In genomic region chr15:43881944-43882343, GRCh38 we compare ENCODE assay signal across 11 cellular contexts. TPM values are rescaled to one million over a fixed set of nuclear protein-coding genes. Genes with fewer than 3 reads are reported as not detected.
DNase-seq lines count a peak whose midpoint lies in the region; ATAC-seq, FAIRE-seq and TF ChIP-seq lines count a peak whose summit lies in the region.
"Had no signal": no experiment of that assay in that cellular context is flagged by ENCODE, and none has a peak within 500 bp of the region (broad histone marks: within the 10 kb centered on the region; RNA-seq: fewer than 3 reads in every experiment).

No MANE protein-coding gene starts in this region.

- intact Hi-C loops in lower lobe of right lung (cut with DNase I), result no loop called here

- H3K27ac ChIP-seq in lower lobe of right lung, result no peak overlapping the region

- DNase-seq in Daoy (ENCODE audit: low read depth) (peak; percentile 10), HuH-7 (ENCODE audit: low spot score) (peak; percentile 36), bronchial epithelial cell (ENCODE audit: low read depth) (no peak), lower lobe of right lung (no peak), ureter (ENCODE audit: low spot score) (no peak), KG1 (lab: John Stamatoyannopoulos, UW) (no peak), inferior parietal cortex (ENCODE audit: extremely low spot score) (no peak)
- DNase-seq: activated CD4-positive, alpha-beta T cell treated with anti-CD3 and anti-CD28 coated beads for 1 hour; amniotic stem cell; glutamatergic neuron had no signal

- no peaks in the 10 kb centered on the region for H3K9me3 ChIP-seq in lower lobe of right lung

- H3K4me3 ChIP-seq in bronchial epithelial cell (ENCODE audit: low read depth, low read length), result no peak overlapping the region
- H3K4me3 ChIP-seq in lower lobe of right lung, result no peak overlapping the region

- H3K36me3 ChIP-seq in bronchial epithelial cell (ENCODE audit: control insufficient read depth, insufficient read depth, low read length) (no peaks in the 10 kb centered on the region), lower lobe of right lung (no peaks in the 10 kb centered on the region)

- H3K4me1 ChIP-seq in lower lobe of right lung, result no peaks in the 10 kb centered on the region

- TF ChIP-seq CTCF in bronchial epithelial cell (IDR thresholded peaks at IDR 0.05; ENCODE audit: insufficient read depth, low read length, severe bottlenecking) (peak; percentile 63), lower lobe of right lung (IDR thresholded peaks at IDR 0.05) (peak; percentile 11)

- ATAC-seq in lower lobe of right lung (no peak), GM18519 (IDR thresholded peaks at IDR 0.05; ENCODE audit: low FRiP score, unreplicated experiment) (no peak)

- H3K27me3 ChIP-seq in bronchial epithelial cell (ENCODE audit: control insufficient read depth, insufficient read depth, low read length), result no peaks in the 10 kb centered on the region
- H3K27me3 ChIP-seq in lower lobe of right lung (ENCODE audit: low read depth), result no peaks in the 10 kb centered on the region

- no peak for FAIRE-seq in bronchial epithelial cell (lab: Jason Lieb, UNC)

RNA-seq across cellular contexts. Expression of gene WDR76, which starts 55.1 kb away (rescaled TPM):
- 30.7 and 40.7 TPM in 2 replicates for total RNA-seq in Daoy (2014; rRNA removed; shearing (Covaris generic))
- total RNA-seq in bronchial epithelial cell, result 1.2 and 2.1 TPM in 2 replicates
- 5.7 TPM for total RNA-seq in lower lobe of right lung
- total RNA-seq in ureter, result 4.1 TPM

RNA-seq across cellular contexts. Expression of gene MFAP1, which starts 57.5 kb away (rescaled TPM):
- total RNA-seq in Daoy (2014; rRNA removed; shearing (Covaris generic)), result 37.6 and 43.4 TPM in 2 replicates
- total RNA-seq in bronchial epithelial cell (20.8 and 30.3 TPM in 2 replicates), lower lobe of right lung (21.0 TPM), ureter (20.3 TPM)

Comparison
In these comparisons a context has a peak if more than half of its experiments do, and no peak if none do; other contexts are left out.
1. DNase-seq: peak in Daoy (single experiment) and HuH-7 (single experiment); none in bronchial epithelial cell (single experiment), lower lobe of right lung (single experiment), ureter (single experiment), KG1 (single experiment) and inferior parietal cortex (single experiment).